ENCODE assay signal across 21 cellular contexts in genomic region chr2:149259136-149259535, GRCh38.
"Had no signal": no experiment of that assay in that cellular context is flagged by ENCODE, and none has a peak within 500 bp of the region (broad histone marks: within the 10 kb centered on the region; RNA-seq: fewer than 3 reads in every experiment).

No MANE protein-coding gene starts in this region.

- H3K36me3 ChIP-seq: MG63, SJSA1 had no signal

- H3K27ac Mint-ChIP-seq: IgD-negative memory B cell had no signal

- DNase-seq: KBM-7, MG63, NCI-H1092, NCI-H1436, NCI-H187, NCI-H2029, NCI-H2081 treated with DMSO at 0.1 percent for 48 hours, NCI-H2171, NCI-H226, NCI-H510A, NCI-H524 treated with DMSO at 0.1 percent for 48 hours, NCI-H69, NCI-H774, Right ventricle myocardium superior, RPMI8226, SIG-M5 had no signal

- H3K27ac ChIP-seq: HL-60, SJSA1, SK-N-MC had no signal

- H3K4me1 ChIP-seq: SJSA1 had no signal

- FAIRE-seq: RCC 7860 had no signal

- H3K9me3 ChIP-seq: SJSA1 had no signal

- H3K4me3 ChIP-seq: MG63, SJSA1, SK-N-MC had no signal

- H3K4me1 Mint-ChIP-seq: IgD-negative memory B cell had no signal
